In genomic region chr15:69159805-69160140, GRCh38 we compare ENCODE assay signal across 8 cellular contexts. TPM values are rescaled to one million over a fixed set of nuclear protein-coding genes. Genes with fewer than 3 reads are reported as not detected.
DNase-seq lines count a peak whose midpoint lies in the region; ATAC-seq and TF ChIP-seq lines count a peak whose summit lies in the region.

No MANE protein-coding gene starts in this region.

- no TSS peak for BruUV-seq in OCI-LY7 (replicated peaks; lab: Mats Ljungman, UMichigan)

- CTCF ChIA-PET in OCI-LY7 (lab: Charles Lee; ENCODE audit: unreplicated experiment): no interaction called here

- peak overlapping the region; percentile 74 for H3K27ac ChIP-seq in C4-2B
- H3K27ac ChIP-seq in OCI-LY7 (ENCODE audit: low read depth, low read length, poor library complexity, severe bottlenecking): no peak overlapping the region
- H3K27ac ChIP-seq in epithelial cell of prostate: peak overlapping the region; percentile 60
- H3K27ac ChIP-seq in neutrophil: no peak overlapping the region

- H2AFZ ChIP-seq in OCI-LY7 (ENCODE audit: low read length): peak overlapping the region; percentile 98

- no peak for ATAC-seq in HG03196 (IDR thresholded peaks at IDR 0.05; ENCODE audit: unreplicated experiment)

- H3K36me3 ChIP-seq in OCI-LY7 (ENCODE audit: insufficient read depth, low read length): no peaks in the 10 kb centered on the region
- H3K36me3 ChIP-seq in neutrophil: no peaks in the 10 kb centered on the region

- TF ChIP-seq CTCF in C4-2B (conservative IDR thresholded peaks at IDR 0.05) (no peak), OCI-LY7 (conservative IDR thresholded peaks at IDR 0.05; ENCODE audit: low read length) (no peak), neutrophil (IDR thresholded peaks at IDR 0.05) (no peak)

- H3K4me1 ChIP-seq in OCI-LY7 (ENCODE audit: insufficient read depth, low read length, poor library complexity, severe bottlenecking) (peaks cover 10% of the 10 kb centered on the region), neutrophil (ENCODE audit: control insufficient read depth in 1 of 2, insufficient read depth in 1 of 2, low read depth in 1 of 2, low read length in 1 of 2) (peaks cover 16 to 18% of the 10 kb centered on the region in 2 experiments)

- DNase-seq in OCI-LY7 (ENCODE audit: low spot score): no peak
- no peak for DNase-seq in epithelial cell of prostate (ENCODE audit: low read depth, low spot score)
- no peak for DNase-seq in DMS 273 (lab: John Stamatoyannopoulos, UW; ENCODE audit: unreplicated experiment)
- DNase-seq in DMS114 treated with DMSO at 0.1 percent for 48 hours (lab: John Stamatoyannopoulos, UW; ENCODE audit: unreplicated experiment): no peak
- DNase-seq in hypothalamus (lab: John Stamatoyannopoulos, UW): no peak

- peaks cover 35% of the 10 kb centered on the region for H3K27me3 ChIP-seq in neutrophil

- no peaks in the 10 kb centered on the region for H3K9me2 ChIP-seq in OCI-LY7 (ENCODE audit: insufficient read depth, low read length)

- H3K4me3 ChIP-seq in OCI-LY7 (ENCODE audit: low read depth, low read length, poor library complexity, severe bottlenecking): peak overlapping the region; percentile 81
- H3K4me3 ChIP-seq in neutrophil (ENCODE audit: low read depth in 1 of 2, low read length in 1 of 2): peak overlapping the region; percentile 76 to 82

- H3K79me2 ChIP-seq in OCI-LY7 (ENCODE audit: insufficient read depth, low read depth, low read length): peaks cover 9% of the 10 kb centered on the region; the same call in 1 of the 2 replicates

- POLR2A ChIA-PET in OCI-LY7 (lab: Charles Lee): interaction anchor here (0.7 kb wide), 1 partner anchor 17 kb away, joined by 3 read pairs; no protein-coding TSS in a partner anchor

- no peaks in the 10 kb centered on the region for H3K9me3 ChIP-seq in OCI-LY7 (ENCODE audit: low read length)
- H3K9me3 ChIP-seq in neutrophil: no peaks in the 10 kb centered on the region

- intact Hi-C loops in OCI-LY7 (cut with micrococcal nuclease; ENCODE audit: unreplicated experiment): loop anchor here (2.0 to 5.0 kb wide), 2 partner anchors 253 to 293 kb away; partner anchors contain the start of genes KIF23 and RPLP1

- no peaks in the 10 kb centered on the region; the same call in 1 of the 2 replicates for H4K20me1 ChIP-seq in OCI-LY7 (ENCODE audit: insufficient read depth, low read length)

- peak overlapping the region; percentile 91 for H3K4me2 ChIP-seq in OCI-LY7 (ENCODE audit: low read length)

RNA-seq across cellular contexts. Expression of gene GLCE, which starts 0.7 kb away (rescaled TPM):
- total RNA-seq in OCI-LY7 (2014; rRNA removed; shearing (Covaris generic)): 7.1 and 7.3 TPM in 2 replicates
- total RNA-seq in OCI-LY7 (2022): 7.0 and 7.2 TPM in 2 replicates

Comparison
In these comparisons a context has a peak if more than half of its experiments do, and no peak if none do; other contexts are left out.
1. H3K27ac ChIP-seq: peak in C4-2B (single experiment) and epithelial cell of prostate (single experiment); none in OCI-LY7 (single experiment) and neutrophil (single experiment).